Comparison of ENCODE assay signal across 28 cellular contexts in the genomic region with DNA sequence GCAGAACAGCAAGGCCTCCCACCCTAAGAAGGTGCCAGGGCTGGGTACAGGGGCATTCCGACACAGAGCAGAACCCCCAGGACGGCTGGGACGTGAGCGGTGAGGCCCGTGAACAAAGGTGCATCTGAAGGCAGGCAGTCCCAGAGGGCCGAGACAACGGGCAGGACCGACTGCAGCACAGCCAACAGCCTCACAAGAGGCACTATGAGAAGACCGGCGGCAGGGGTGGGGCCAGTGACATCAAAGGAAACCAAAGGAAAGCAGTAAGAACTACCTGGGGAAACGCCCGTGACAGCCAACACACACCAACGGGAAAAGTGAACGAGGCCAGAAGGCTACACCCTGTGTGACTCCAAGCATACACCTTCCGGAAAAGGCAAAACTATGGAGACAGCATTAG. TPM values are rescaled to one million over a fixed set of nuclear protein-coding genes. Genes with fewer than 3 reads are reported as not detected.
DNase-seq lines count a peak whose midpoint lies in the region; ATAC-seq and TF ChIP-seq lines count a peak whose summit lies in the region.
"Had no signal": no experiment of that assay in that cellular context is flagged by ENCODE, and none has a peak within 500 bp of the region (broad histone marks: within the 10 kb centered on the region; RNA-seq: fewer than 3 reads in every experiment).

No MANE protein-coding gene starts in this region.

- CTCF ChIA-PET in activated naive CD4-positive, alpha-beta T cell treated with anti-CD3 and anti-CD28 coated beads, Interleukin-2, amount 10 ng/mL, durations not matched to agents 7 days and 5 days (lab: Charles Lee): no interaction called here

- peak; percentile 40 to 49 for TF ChIP-seq POLR2A in Peyer's patch (IDR thresholded peaks at IDR 0.05)

- intact Hi-C loops in upper lobe of right lung (cut with DNase I) (no loop called here), left lung (cut with DNase I) (no loop called here)

- no peaks in the 10 kb centered on the region for H3K27me3 Mint-ChIP-seq in activated naive CD4-positive, alpha-beta T cell treated with anti-CD3 and anti-CD28 coated beads, Interleukin-2, amount 10 ng/mL, durations not matched to agents 7 days and 5 days
- no peaks in the 10 kb centered on the region for H3K27me3 Mint-ChIP-seq in endodermal cell (ENCODE audit: insufficient read depth)
- H3K27me3 Mint-ChIP-seq: naive thymus-derived CD8-positive, alpha-beta T cell had no signal

- ATAC-seq in upper lobe of right lung (no peak), HG03571 (IDR thresholded peaks at IDR 0.05; ENCODE audit: unreplicated experiment) (no peak), left lung (no peak)
- ATAC-seq: HCT116, left ventricle myocardium superior had no signal

- H3K9me3 ChIP-seq in Peyer's patch (no peaks in the 10 kb centered on the region), endodermal cell (ENCODE audit: control insufficient read depth, low read length) (no peaks in the 10 kb centered on the region), upper lobe of right lung (no peaks in the 10 kb centered on the region), left lung (no peaks in the 10 kb centered on the region)
- H3K9me3 ChIP-seq: SJSA1, tibial nerve had no signal

- DNase-seq in activated naive CD4-positive, alpha-beta T cell treated with anti-CD3 and anti-CD28 coated beads, Interleukin-2, amount 10 ng/mL, durations not matched to agents 7 days and 5 days: peak; percentile 71
- DNase-seq in activated naive CD4-positive, alpha-beta T cell treated with Interleukin-2 at 50 U/mL for 16 hours: no peak
- DNase-seq in Peyer's patch (peak in 2 of 3 donors; percentile 90 to 91), endodermal cell (no peak), upper lobe of right lung (peak; percentile 38), left lung (no peak), NCI-H446 (lab: John Stamatoyannopoulos, UW) (no peak)
- DNase-seq: ACHN; activated CD4-positive, alpha-beta T cell treated with anti-CD3 and anti-CD28 coated beads for 4 hours; activated CD8-positive, alpha-beta memory T cell treated with anti-CD3 and anti-CD28 coated beads, Interleukin-2, amount 50 U/mL, for 4 hours; C1 segment of cervical spinal cord; hypothalamus; KBM-7; left ventricle myocardium superior; naive thymus-derived CD8-positive, alpha-beta T cell; NCI-H1105 treated with DMSO at 0.1 percent for 48 hours; NCI-H2029 treated with DMSO at 0.1 percent for 48 hours; NCI-H2227 treated with DMSO at 0.1 percent for 48 hours; NCI-H774; retina; RPMI8226; stimulated activated CD4-positive, alpha-beta T cell treated with anti-CD3 and anti-CD28 coated beads, Interleukin-1b, Interleukin-23, amount 100 ng/mL, for 48 hours; T-helper 1 cell had no signal

- 91 to 96% methylated on average over 14 to 15 of the region's 15 CpGs for WGBS in endodermal cell (ENCODE audit: insufficient coverage in 1 of 2, insufficient read length in 1 of 2), 2 experiments

- peaks cover 0 to 9% (median 0%) of the 10 kb centered on the region in 3 donors for H3K36me3 ChIP-seq in Peyer's patch
- no peaks in the 10 kb centered on the region for H3K36me3 ChIP-seq in endodermal cell (ENCODE audit: control insufficient read depth, insufficient read depth, low read length)
- peaks cover 8% of the 10 kb centered on the region for H3K36me3 ChIP-seq in upper lobe of right lung
- peaks cover 0 to 36% of the 10 kb centered on the region in 2 donors for H3K36me3 ChIP-seq in left lung

- H3K9ac ChIP-seq in endodermal cell (ENCODE audit: extremely low read depth, low read length, poor library complexity, severe bottlenecking): no peak overlapping the region

- peak overlapping the region in 3 of 4 donors; percentile 36 to 80 (median 68) for H3K27ac ChIP-seq in Peyer's patch
- H3K27ac ChIP-seq in endodermal cell (ENCODE audit: low read depth, low read length): no peak overlapping the region
- no peak overlapping the region for H3K27ac ChIP-seq in upper lobe of right lung
- H3K27ac ChIP-seq in left lung: no peak overlapping the region
- H3K27ac ChIP-seq: SJSA1, skin epidermis, tibial nerve had no signal

- H3K4me3 ChIP-seq in Peyer's patch (no peak overlapping the region), endodermal cell (ENCODE audit: low read length) (no peak overlapping the region), upper lobe of right lung (no peak overlapping the region), left lung (no peak overlapping the region)
- H3K4me3 ChIP-seq: SJSA1, skin epidermis, tibial nerve had no signal

- peak overlapping the region; percentile 77 for H3K27ac Mint-ChIP-seq in activated naive CD4-positive, alpha-beta T cell treated with anti-CD3 and anti-CD28 coated beads, Interleukin-2, amount 10 ng/mL, durations not matched to agents 7 days and 5 days
- peak overlapping the region; percentile 49 for H3K27ac Mint-ChIP-seq in endodermal cell

- no peak for TF ChIP-seq CTCF in Peyer's patch (IDR thresholded peaks at IDR 0.05)
- TF ChIP-seq CTCF in endodermal cell (conservative IDR thresholded peaks at IDR 0.05): no peak
- no peak for TF ChIP-seq CTCF in upper lobe of right lung (IDR thresholded peaks at IDR 0.05)
- TF ChIP-seq CTCF in left lung (IDR thresholded peaks at IDR 0.05): no peak

- H3K4me3 Mint-ChIP-seq in activated naive CD4-positive, alpha-beta T cell treated with anti-CD3 and anti-CD28 coated beads, Interleukin-2, amount 10 ng/mL, durations not matched to agents 7 days and 5 days: no peak overlapping the region
- no peak overlapping the region for H3K4me3 Mint-ChIP-seq in endodermal cell
- H3K4me3 Mint-ChIP-seq: naive thymus-derived CD8-positive, alpha-beta T cell had no signal

- H3K27me3 ChIP-seq in Peyer's patch (no peaks in the 10 kb centered on the region), endodermal cell (ENCODE audit: control insufficient read depth, insufficient read depth, low read length, poor library complexity, severe bottlenecking) (no peaks in the 10 kb centered on the region), upper lobe of right lung (no peaks in the 10 kb centered on the region), left lung (no peaks in the 10 kb centered on the region)
- H3K27me3 ChIP-seq: SJSA1, tibial nerve had no signal

- peaks cover 4% of the 10 kb centered on the region for H3K36me3 Mint-ChIP-seq in activated naive CD4-positive, alpha-beta T cell treated with anti-CD3 and anti-CD28 coated beads, Interleukin-2, amount 10 ng/mL, durations not matched to agents 7 days and 5 days
- H3K36me3 Mint-ChIP-seq in endodermal cell (ENCODE audit: low read depth): peaks cover 10% of the 10 kb centered on the region

- no peaks in the 10 kb centered on the region for H3K9me3 Mint-ChIP-seq in activated naive CD4-positive, alpha-beta T cell treated with anti-CD3 and anti-CD28 coated beads, Interleukin-2, amount 10 ng/mL, durations not matched to agents 7 days and 5 days
- no peaks in the 10 kb centered on the region for H3K9me3 Mint-ChIP-seq in endodermal cell
- H3K9me3 Mint-ChIP-seq: naive thymus-derived CD8-positive, alpha-beta T cell had no signal

- peaks cover 0 to 9% (median 2%) of the 10 kb centered on the region in 4 donors for H3K4me1 ChIP-seq in Peyer's patch
- no peaks in the 10 kb centered on the region for H3K4me1 ChIP-seq in endodermal cell (ENCODE audit: control insufficient read depth, insufficient read depth, low read length)
- no peaks in the 10 kb centered on the region for H3K4me1 ChIP-seq in upper lobe of right lung
- no peaks in the 10 kb centered on the region for H3K4me1 ChIP-seq in left lung

- peaks cover 14% of the 10 kb centered on the region for H3K4me1 Mint-ChIP-seq in activated naive CD4-positive, alpha-beta T cell treated with anti-CD3 and anti-CD28 coated beads, Interleukin-2, amount 10 ng/mL, durations not matched to agents 7 days and 5 days
- H3K4me1 Mint-ChIP-seq in endodermal cell: no peaks in the 10 kb centered on the region

RNA-seq across cellular contexts. Expression of a gene that starts 9.1 kb away (rescaled TPM):
- total RNA-seq in Peyer's patch (10 to 100 TPM; 32.2 to 67.5 (median 55.5) TPM), endodermal cell (10 to 100 TPM; 21.8 to 26.9 TPM), upper lobe of right lung (51.3 TPM), left lung (10 to 100 TPM; 45.4 to 52.6 TPM)
- 29.0 TPM for polyA plus RNA-seq in endodermal cell (2013, experiment 1 of 2)
- polyA plus RNA-seq in endodermal cell (2013, experiment 2 of 2): 27.7 TPM

RNA-seq across cellular contexts. Expression of a gene that starts 43.3 kb away (rescaled TPM):
- total RNA-seq in Peyer's patch (100 to 1,000 TPM in 1 of 4 donors, 10 to 100 TPM in 3; 40.8 to 112 (median 90.3) TPM), endodermal cell (10 to 100 TPM; 37.0 to 44.5 TPM), upper lobe of right lung (31.2 TPM), left lung (10 to 100 TPM; 32.7 to 33.6 TPM)
- polyA plus RNA-seq in endodermal cell (2013, experiment 1 of 2): 23.9 TPM
- 21.8 TPM for polyA plus RNA-seq in endodermal cell (2013, experiment 2 of 2)

RNA-seq across cellular contexts. Expression of a gene that starts 57.1 kb away (rescaled TPM):
- total RNA-seq in Peyer's patch (100 to 1,000 TPM in 3 of 4 donors, 10 to 100 TPM in 1; 77.2 to 158 (median 126) TPM), endodermal cell (100 to 1,000 TPM; 117 to 121 TPM), upper lobe of right lung (86.6 TPM), left lung (10 to 100 TPM; 69.7 to 77.2 TPM)
- 83.2 TPM for polyA plus RNA-seq in endodermal cell (2013, experiment 1 of 2)
- 79.9 TPM for polyA plus RNA-seq in endodermal cell (2013, experiment 2 of 2)

Comparison
In these comparisons a context has a peak if more than half of its experiments do, and no peak if none do; other contexts are left out.
1. DNase-seq: peak in activated naive CD4-positive, alpha-beta T cell treated with anti-CD3 and anti-CD28 coated beads, Interleukin-2, amount 10 ng/mL, durations not matched to agents 7 days and 5 days (single experiment), Peyer's patch (2 of 3) and upper lobe of right lung (single experiment); none in activated naive CD4-positive, alpha-beta T cell treated with Interleukin-2 at 50 U/mL for 16 hours (single experiment), endodermal cell (single experiment), left lung (0 of 2) and NCI-H446 (0 of 2).
2. H3K27ac ChIP-seq: peak in Peyer's patch (3 of 4); none in endodermal cell (single experiment), upper lobe of right lung (single experiment) and left lung (0 of 2).